ENCODE assay signal across 2 cellular contexts in genomic region chr22:18023509-18024275, GRCh38.
A peak's percentile ranks its signal among the peaks of the same experiment; 100 is the strongest.
TF ChIP-seq lines count a peak whose summit lies in the region.

No MANE protein-coding gene starts in this region.

TF ChIP-seq in HCT116, 20 proteins besides CTCF, POLR2A, EP300 and RAD21 (continued from another document):
- TF ChIP-seq SIN3A (IDR thresholded peaks at IDR 0.05; ENCODE audit: low read depth) (no peak), ELF1 (IDR thresholded peaks at IDR 0.05; ENCODE audit: borderline replicate concordance, low read depth) (no peak), ZFX (IDR thresholded peaks at IDR 0.05) (peak; percentile 53; the same call in 1 of the 2 replicates), POLR2AphosphoS5 (IDR thresholded peaks at IDR 0.05; ENCODE audit: low read depth, low read length) (peak; percentile 41; the same call in 1 of the 2 replicates), EGR1 (IDR thresholded peaks at IDR 0.05; ENCODE audit: low read depth) (no peak), EZH2phosphoT487 (IDR thresholded peaks at IDR 0.05; ENCODE audit: borderline replicate concordance) (no peak), SP1 (IDR thresholded peaks at IDR 0.05; ENCODE audit: low read depth) (no peak), ATF3 (IDR thresholded peaks at IDR 0.05) (no peak)

TF ChIP-seq in neural cell, 6 proteins besides CTCF, POLR2A, EP300 and RAD21 (continued from another document):
- TF ChIP-seq REST (IDR thresholded peaks at IDR 0.05; ENCODE audit: borderline replicate concordance) (peak; percentile 42), TAF1 (IDR thresholded peaks at IDR 0.05; ENCODE audit: low read depth) (peak; percentile 58), MXI1 (conservative IDR thresholded peaks at IDR 0.05; ENCODE audit: poor library complexity, severe bottlenecking) (peak; percentile 93), POLR2AphosphoS5 (IDR thresholded peaks at IDR 0.05) (peak; percentile 81), SMC3 (conservative IDR thresholded peaks at IDR 0.05; ENCODE audit: poor library complexity) (no peak)
